ENCODE assay signal across 18 cellular contexts in the genomic region with DNA sequence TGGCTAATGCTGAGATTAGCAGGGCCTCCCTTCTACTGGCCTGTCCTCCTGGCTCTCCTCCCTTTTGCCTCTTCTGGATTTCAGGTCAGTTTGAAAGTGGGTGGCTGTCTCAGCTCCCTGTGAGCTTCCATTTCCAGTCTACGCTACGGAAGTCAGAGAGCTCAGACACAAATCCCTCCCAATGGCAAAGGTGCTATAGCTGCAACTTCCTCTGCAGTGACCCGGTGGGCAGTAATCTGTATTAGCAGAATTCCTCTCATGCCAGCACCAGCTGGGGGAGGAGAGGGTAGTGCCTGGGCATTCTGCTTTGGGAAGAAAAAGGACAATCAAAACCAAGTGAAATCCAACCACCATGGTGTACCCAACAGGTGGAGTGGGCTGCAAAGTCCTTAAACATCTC.
"Had no signal": no experiment of that assay in that cellular context is flagged by ENCODE, and none has a peak within 500 bp of the region (broad histone marks: within the 10 kb centered on the region; RNA-seq: fewer than 3 reads in every experiment).

No MANE protein-coding gene starts in this region.

- H3K27me3 ChIP-seq: hepatocyte, pancreas, right atrium auricular region, spleen, suprapubic skin, upper lobe of right lung had no signal

- H3K36me3 ChIP-seq: lower lobe of right lung, pancreas, right atrium auricular region, suprapubic skin, upper lobe of right lung had no signal

- H3K4me3 ChIP-seq: hepatocyte, lower lobe of right lung, pancreas, right atrium auricular region, SK-N-MC, spleen, suprapubic skin, upper lobe of right lung had no signal

- H3K27ac Mint-ChIP-seq: activated CD8-positive, alpha-beta T cell treated with anti-CD3 and anti-CD28 coated beads for 36 hours; naive thymus-derived CD8-positive, alpha-beta T cell; T-cell had no signal

- H3K4me2 ChIP-seq: hepatocyte had no signal

- H3K36me3 Mint-ChIP-seq: naive thymus-derived CD8-positive, alpha-beta T cell; T-cell had no signal

- H3K4me3 Mint-ChIP-seq: activated CD4-positive, alpha-beta T cell treated with anti-CD3 and anti-CD28 coated beads for 36 hours; activated CD8-positive, alpha-beta T cell treated with anti-CD3 and anti-CD28 coated beads for 36 hours; naive thymus-derived CD8-positive, alpha-beta T cell; T-cell had no signal

- H3K79me2 ChIP-seq: hepatocyte had no signal

- H3K9me3 ChIP-seq: lower lobe of right lung, pancreas, right atrium auricular region, spleen, suprapubic skin, upper lobe of right lung had no signal

- H2AFZ ChIP-seq: hepatocyte had no signal

- H3K4me1 ChIP-seq: pancreas had no signal

- H3K27ac ChIP-seq: hepatocyte, lower lobe of right lung, pancreas, right atrium auricular region, SK-N-MC, suprapubic skin, upper lobe of right lung had no signal

- DNase-seq: activated CD8-positive, alpha-beta memory T cell treated with anti-CD3 and anti-CD28 coated beads, Interleukin-2, amount 50 U/mL, for 4 hours; activated naive CD4-positive, alpha-beta T cell treated with Interleukin-2 at 50 U/mL for 16 hours; effector CD4-positive, alpha-beta T cell; naive thymus-derived CD8-positive, alpha-beta T cell; stimulated activated naive CD4-positive, alpha-beta T cell; T-cell had no signal

- H3K27me3 Mint-ChIP-seq: activated naive CD8-positive, alpha-beta T cell treated with anti-CD3 and anti-CD28 coated beads, Interleukin-2, amount 50 U/mL, for 24 hours had no signal

- H3K9me3 Mint-ChIP-seq: activated CD8-positive, alpha-beta T cell treated with anti-CD3 and anti-CD28 coated beads for 36 hours; activated naive CD8-positive, alpha-beta T cell treated with anti-CD3 and anti-CD28 coated beads, Interleukin-2, amount 50 U/mL, for 24 hours; activated T-helper 1 cell treated with anti-CD3 and anti-CD28 coated beads, Interleukin-12 subunit alpha, Interleukin-12 subunit beta, Interleukin-2, Interleukin-4 antibody, amounts not matched to agents 30 ng/mL and 10 ng/mL and 1 ng/mL, durations not matched to agents 14 hours and 24 hours and 36 hours; naive thymus-derived CD8-positive, alpha-beta T cell; T-cell had no signal
